14 cellular contexts compared by ENCODE assay signal in the genomic region with DNA sequence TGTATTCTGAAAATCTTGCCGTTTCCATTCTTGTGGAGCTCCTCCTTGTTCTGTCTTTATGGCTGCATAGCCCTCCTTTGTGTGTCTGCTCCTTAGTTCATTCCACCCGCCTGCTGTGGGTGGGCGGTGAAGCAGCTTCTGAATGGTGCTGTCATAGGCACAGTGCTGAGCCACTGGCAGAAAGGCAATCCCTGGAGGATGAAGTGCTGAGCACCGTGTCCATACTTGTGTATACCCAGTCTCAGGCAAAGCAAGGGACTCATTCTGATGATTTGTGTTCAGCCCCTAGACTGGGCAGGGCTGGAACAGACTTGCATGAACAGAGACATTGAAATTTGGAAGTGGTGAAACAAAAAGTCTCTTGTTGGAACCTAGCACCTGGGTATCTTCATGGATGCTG.
"Had no signal": no experiment of that assay in that cellular context is flagged by ENCODE, and none has a peak within 500 bp of the region (broad histone marks: within the 10 kb centered on the region; RNA-seq: fewer than 3 reads in every experiment).

No MANE protein-coding gene starts in this region.

- ATAC-seq: effector memory CD8-positive, alpha-beta T cell; heart left ventricle; natural killer cell; right lobe of liver; stimulated activated effector memory CD8-positive, alpha-beta T cell treated with anti-CD3 and anti-CD28 coated beads, Interleukin-12 subunit alpha, Interleukin-12 subunit beta, amount 100 ng/mL, for 72 hours; upper lobe of right lung had no signal

- H3K79me2 ChIP-seq: parathyroid adenoma had no signal

- DNase-seq: effector memory CD8-positive, alpha-beta T cell; foreskin melanocyte; heart left ventricle; hippocampal formation; kidney glomerular epithelial cell; natural killer cell; right lobe of liver; stimulated activated CD4-positive, alpha-beta T cell treated with anti-CD3 and anti-CD28 coated beads, Interleukin-4, amount 100 ng/mL, for 1 hour; stimulated activated CD8-positive, alpha-beta memory T cell treated with anti-CD3 and anti-CD28 coated beads, Interleukin-4, amount 100 ng/mL, for 48 hours; tibial artery; upper lobe of right lung had no signal

- H3K9ac ChIP-seq: parathyroid adenoma had no signal

- H3K27ac ChIP-seq: heart left ventricle, parathyroid adenoma, prostate gland, right lobe of liver, tibial artery, upper lobe of right lung had no signal

- H3K36me3 ChIP-seq: prostate gland, right lobe of liver, tibial artery, upper lobe of right lung had no signal

- H3K4me1 ChIP-seq: heart left ventricle, parathyroid adenoma, prostate gland, right lobe of liver, tibial artery, upper lobe of right lung had no signal

- H3K4me3 ChIP-seq: heart left ventricle, prostate gland, right lobe of liver, tibial artery, upper lobe of right lung had no signal

- H3K9me3 ChIP-seq: heart left ventricle, prostate gland, right lobe of liver, tibial artery, upper lobe of right lung had no signal

- H2AFZ ChIP-seq: parathyroid adenoma had no signal

- H3K27me3 ChIP-seq: heart left ventricle, tibial artery had no signal
